Comparison of ENCODE assay signal across 10 cellular contexts in genomic region chr7:514651-515598, GRCh38. TPM values are rescaled to one million over a fixed set of nuclear protein-coding genes. Genes with fewer than 3 reads are reported as not detected.
DNase-seq lines count a peak whose midpoint lies in the region; ATAC-seq, FAIRE-seq and TF ChIP-seq lines count a peak whose summit lies in the region.
"Had no signal": no experiment of that assay in that cellular context is flagged by ENCODE, and none has a peak within 500 bp of the region (broad histone marks: within the 10 kb centered on the region; RNA-seq: fewer than 3 reads in every experiment).

No MANE protein-coding gene starts in this region.

- intact Hi-C loops in esophagus muscularis mucosa (cut with DNase I) (loop anchor here (5.0 kb wide), 1 partner anchor 257 kb away; no protein-coding TSS in a partner anchor), pancreas (cut with DNase I) (loop anchor here in 1 of 3 donors (5.0 kb wide), 1 partner anchor 178 kb away; no protein-coding TSS in a partner anchor)

- H3K36me3 ChIP-seq in Peyer's patch (peaks cover 0 to 17% (median 0%) of the 10 kb centered on the region in 3 donors), esophagus muscularis mucosa (peaks cover 4 to 28% (median 20%) of the 10 kb centered on the region in 4 donors), pancreas (peaks cover 3 to 18% (median 3%) of the 10 kb centered on the region in 3 donors)

- H3K4me1 ChIP-seq in Peyer's patch, result peaks cover 0 to 55% (median 19%) of the 10 kb centered on the region in 4 donors
- peaks cover 45 to 82% (median 60%) of the 10 kb centered on the region in 4 donors for H3K4me1 ChIP-seq in esophagus muscularis mucosa
- H3K4me1 ChIP-seq in pancreas, result peaks cover 9 to 25% (median 10%) of the 10 kb centered on the region in 3 donors

- H3K27ac Mint-ChIP-seq in immature natural killer cell, result no peak overlapping the region
- H3K27ac Mint-ChIP-seq: T-helper 17 cell had no signal

- H3K27ac ChIP-seq in Peyer's patch (peak overlapping the region in 2 of 4 donors; percentile 95 to 99), esophagus muscularis mucosa (replicated peaks in 1 of 4) (peak overlapping the region; percentile 90 to 95 (median 94)), pancreas (peak overlapping the region in 3 of 4 donors; percentile 10 to 39 (median 26))

- peak; percentile 49 for DNase-seq in ELR (ENCODE audit: low read depth)
- peak in 2 of 3 donors; percentile 82 to 86 for DNase-seq in Peyer's patch
- DNase-seq in esophagus muscularis mucosa (ENCODE audit: extremely low spot score), result no peak
- peak in 5 of 6 donors; percentile 60 to 81 (median 72) for DNase-seq in pancreas
- no peak for DNase-seq in immature natural killer cell
- DNase-seq: T-helper 17 cell had no signal

- TF ChIP-seq POLR2A in Peyer's patch (IDR thresholded peaks at IDR 0.05) (peak in 1 of 2 donors; percentile 41), esophagus muscularis mucosa (IDR thresholded peaks at IDR 0.05; ENCODE audit: low read depth) (no peak)

- H3K27me3 Mint-ChIP-seq in immature natural killer cell (ENCODE audit: low read depth in 3 of 3), result peaks cover 5 to 18% (median 12%) of the 10 kb centered on the region in 3 donors

- no peaks in the 10 kb centered on the region for H3K9me3 Mint-ChIP-seq in immature natural killer cell

- 62% methylated on average over 20 of the region's 25 CpGs for WGBS in esophagus muscularis mucosa
- WGBS in pancreas, 2 donors, result 37 to 46% methylated on average over 25 of the region's 25 CpGs

- no peak for FAIRE-seq in pancreas (lab: Jason Lieb, UNC)
- FAIRE-seq: GM18507 had no signal

- peak overlapping the region in 1 of 5 donors; percentile 5 for H3K4me3 Mint-ChIP-seq in immature natural killer cell
- H3K4me3 Mint-ChIP-seq: T-helper 17 cell had no signal

- TF ChIP-seq EP300 in esophagus muscularis mucosa (IDR thresholded peaks at IDR 0.05), result no peak

- H3K27me3 ChIP-seq in Peyer's patch, result no peaks in the 10 kb centered on the region
- no peaks in the 10 kb centered on the region for H3K27me3 ChIP-seq in esophagus muscularis mucosa
- no peaks in the 10 kb centered on the region for H3K27me3 ChIP-seq in pancreas

- peaks cover 5 to 8% of the 10 kb centered on the region in 2 donors for H3K4me1 Mint-ChIP-seq in immature natural killer cell

- H3K4me3 ChIP-seq in Peyer's patch, result peak overlapping the region in 2 of 4 donors; percentile 4 to 72
- H3K4me3 ChIP-seq in esophagus muscularis mucosa, result peak overlapping the region; percentile 65 to 89 (median 81)
- H3K4me3 ChIP-seq in pancreas, result peak overlapping the region in 2 of 4 donors; percentile 31 to 100

- TF ChIP-seq CTCF in Peyer's patch (IDR thresholded peaks at IDR 0.05) (no peak), esophagus muscularis mucosa (IDR thresholded peaks at IDR 0.05) (no peak), pancreas (IDR thresholded peaks at IDR 0.05) (no peak)

- H3K36me3 Mint-ChIP-seq in immature natural killer cell, result no peaks in the 10 kb centered on the region

- no peaks in the 10 kb centered on the region for H3K9me3 ChIP-seq in Peyer's patch
- H3K9me3 ChIP-seq in esophagus muscularis mucosa, result no peaks in the 10 kb centered on the region
- no peaks in the 10 kb centered on the region for H3K9me3 ChIP-seq in pancreas

- peak in 3 of 4 donors; percentile 11 to 37 (median 21) for ATAC-seq in pancreas
- no peak for ATAC-seq in HG03442 (IDR thresholded peaks at IDR 0.05; ENCODE audit: unreplicated experiment)
- ATAC-seq in HG03565 (IDR thresholded peaks at IDR 0.05; ENCODE audit: unreplicated experiment), result no peak
- no peak for ATAC-seq in GM21447 (IDR thresholded peaks at IDR 0.05; ENCODE audit: unreplicated experiment)
- ATAC-seq: T-helper 17 cell had no signal

RNA-seq across cellular contexts. Expression of gene PDGFA, which starts 4.7 kb away (rescaled TPM):
- 10 to 100 TPM in 3 of 4 donors, 1 to 10 TPM in 1; 5.8 to 97.8 (median 59.4) TPM for total RNA-seq in Peyer's patch
- 100 to 1,000 TPM in 2 of 4 donors, 10 to 100 TPM in 2; 88.0 to 184 (median 119) TPM for total RNA-seq in esophagus muscularis mucosa
- total RNA-seq in pancreas, result 100 to 1,000 TPM in 1 of 6 donors, 10 to 100 TPM in 5; 54.1 to 175 (median 81.5) TPM
- 10 to 100 TPM; 53.3 to 60.4 TPM for polyA plus RNA-seq in pancreas
- polyA plus RNA-seq in immature natural killer cell, result under 1 TPM in 2 of 3 donors, not detected in 1; 0.29 to 0.59 TPM

Comparison
In these comparisons a context has a peak if more than half of its experiments do, and no peak if none do; other contexts are left out.
1. DNase-seq: peak in ELR (single experiment), Peyer's patch (2 of 3) and pancreas (5 of 6); none in esophagus muscularis mucosa (single experiment) and immature natural killer cell (0 of 3).
2. ATAC-seq: peak in pancreas (3 of 4); none in HG03442 (single experiment), HG03565 (single experiment) and GM21447 (single experiment).